20 cellular contexts compared by ENCODE assay signal in the genomic region with DNA sequence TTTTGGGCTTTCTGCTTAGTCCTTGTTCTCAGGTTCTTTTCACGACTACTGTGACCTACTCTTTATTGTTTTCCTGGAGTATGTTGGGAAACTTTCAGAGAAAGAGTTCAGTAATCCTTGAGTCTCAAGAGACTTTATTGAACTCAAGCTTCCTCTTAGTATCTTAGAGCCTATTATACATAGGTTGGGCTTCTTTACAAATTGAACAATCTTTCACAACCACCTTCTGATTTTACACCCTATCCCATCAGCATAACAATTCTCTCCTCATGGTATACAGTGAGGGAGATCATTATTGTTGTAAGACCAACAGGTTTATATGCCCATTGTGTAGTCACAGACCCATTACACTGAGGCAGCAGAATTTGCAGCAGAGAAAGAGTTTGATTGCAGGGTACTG.
A peak's percentile ranks its signal among the peaks of the same experiment; 100 is the strongest.
DNase-seq lines count a peak whose midpoint lies in the region; ATAC-seq, FAIRE-seq and TF ChIP-seq lines count a peak whose summit lies in the region.
"Had no signal": no experiment of that assay in that cellular context is flagged by ENCODE, and none has a peak within 500 bp of the region (broad histone marks: within the 10 kb centered on the region; RNA-seq: fewer than 3 reads in every experiment).

No MANE protein-coding gene starts in this region.

- H3K36me3 Mint-ChIP-seq in nephron progenitor cell (ENCODE audit: low read depth) = peaks cover 5% of the 10 kb centered on the region
- H3K36me3 Mint-ChIP-seq: CD4-positive, alpha-beta memory T cell had no signal

- no peak for TF ChIP-seq EP300 in K562 (IDR thresholded peaks at IDR 0.05; ENCODE audit: low read length)

- H3K27me3 ChIP-seq in K562 (ENCODE audit: control insufficient read depth in 2 of 2, insufficient read depth in 2 of 2, low read length in 2 of 2) = no peaks in the 10 kb centered on the region

- H3K4me1 Mint-ChIP-seq in nephron progenitor cell = peaks cover 4% of the 10 kb centered on the region
- H3K4me1 Mint-ChIP-seq: CD4-positive, alpha-beta memory T cell had no signal

- POLR2A ChIA-PET in HEK293 (lab: Yijun Ruan, JAX) = no interaction called here
- POLR2A ChIA-PET in K562 (lab: Yijun Ruan, JAX) = no interaction called here

- no peaks in the 10 kb centered on the region for H3K9me1 ChIP-seq in K562 (ENCODE audit: control insufficient read depth, insufficient read depth, low read length)

- intact Hi-C loops in K562 (cut with micrococcal nuclease) = no loop called here

- TF ChIP-seq CTCF in HEK293 (tag by site-specific recombination; IDR thresholded peaks at IDR 0.05) = no peak
- TF ChIP-seq CTCF in K562 (IDR thresholded peaks at IDR 0.05 in 2 of 3, conservative IDR thresholded peaks at IDR 0.05 in 1 of 3; ENCODE audit: insufficient read depth in 2 of 3, low read depth in 1 of 3, low read length in 3 of 3) = no peak
- no peak for TF ChIP-seq CTCF in nephron progenitor cell (IDR thresholded peaks at IDR 0.05)

- no peaks in the 10 kb centered on the region for H3K79me2 ChIP-seq in K562 (ENCODE audit: control insufficient read depth, insufficient read depth, low read length)

- TF ChIP-seq RAD21 in K562 (CRISPR knock-in tag; conservative IDR thresholded peaks at IDR 0.05 in 1 of 2, IDR thresholded peaks at IDR 0.05 in 1 of 2) = no peak

- no peaks in the 10 kb centered on the region for H3K9me3 ChIP-seq in HEK293 (ENCODE audit: control insufficient read depth, insufficient read depth, low read depth, low read length)
- H3K9me3 ChIP-seq in K562 (replicated peaks; ENCODE audit: control insufficient read depth, insufficient read depth, low read depth, low read length) = peaks cover 3% of the 10 kb centered on the region; the same call in 1 of the 2 replicates

- no peak overlapping the region for H3K4me2 ChIP-seq in K562 (ENCODE audit: insufficient read depth, low read length)
- H3K4me2 ChIP-seq: A549 had no signal

- H3K27ac ChIP-seq in HEK293 (ENCODE audit: extremely low read depth, low read depth, low read length) (no peak overlapping the region), K562 (ENCODE audit: extremely low read depth, low read depth, low read length) (no peak overlapping the region)
- H3K27ac ChIP-seq: A549, GM23248 had no signal

- in situ Hi-C loops in ACHN (cut with HindIII; ENCODE audit: low pct_ligation_motif_present, low pct_unique_long_range_greater_than_20kb, low sequenced_read_pairs) = no loop called here
- in situ Hi-C loops in K562 (cut with MboI) = no loop called here

- no peak overlapping the region for H3K4me3 ChIP-seq in HEK293 (ENCODE audit: low read depth, low read length)
- H3K4me3 ChIP-seq in K562 = no peak overlapping the region
- H3K4me3 ChIP-seq: A549, GM23248 had no signal

- WGBS in K562 (ENCODE audit: insufficient coverage, low coverage, missing lambda C conversion rate) = 0% methylated on average over 1 of the region's 1 CpG

- FAIRE-seq in K562 (lab: Jason Lieb, UNC) = no peak
- FAIRE-seq: A549, G401.6, GM12892, GM19239, H1 had no signal

- BruUV-seq in K562 (replicated peaks; lab: Mats Ljungman, UMichigan) = no TSS peak

- H4K20me1 ChIP-seq in K562 (replicated peaks; ENCODE audit: control insufficient read depth, insufficient read depth, low read length) = no peaks in the 10 kb centered on the region

- CTCF ChIA-PET in HEK293 (lab: Yijun Ruan, JAX) (no interaction called here), K562 (lab: Yijun Ruan, JAX; ENCODE audit: low intra/inter-chr PET ratio) (no interaction called here)

- peak; percentile 22 for DNase-seq in ACHN
- no peak for DNase-seq in K562 (ENCODE audit: extremely low read depth in 1 of 4, low spot score in 3 of 4)
- no peak for DNase-seq in NK-92 treated with Interleukin-12 subunit alpha and Interleukin-12 subunit beta, amount 100 ng/mL, for 24 hours (lab: John Stamatoyannopoulos, UW)
- no peak for DNase-seq in kidney glomerular epithelial cell (lab: John Stamatoyannopoulos, UW)
- no peak for DNase-seq in nephron progenitor cell
- DNase-seq: 8988T; C1 segment of cervical spinal cord; CD4-positive, alpha-beta memory T cell; COR-L47; DMS153; DND-41; GM23248; H7; HCEC 1CT had no signal

- no peak overlapping the region for H2AFZ ChIP-seq in K562 (ENCODE audit: low read depth, low read length)
- H2AFZ ChIP-seq: GM23248 had no signal

- no peak overlapping the region for H3K9ac ChIP-seq in K562 (ENCODE audit: insufficient read depth in 1 of 2, low read depth in 2 of 2, low read length in 2 of 2)
- H3K9ac ChIP-seq: GM23248 had no signal

- H3K4me3 Mint-ChIP-seq in nephron progenitor cell = no peak overlapping the region
- H3K4me3 Mint-ChIP-seq: CD4-positive, alpha-beta memory T cell had no signal

- H3K4me1 ChIP-seq in HEK293 (ENCODE audit: control insufficient read depth, insufficient read depth, low read length) (no peaks in the 10 kb centered on the region), K562 (replicated peaks in 1 of 2; ENCODE audit: control insufficient read depth in 2 of 2, insufficient read depth in 2 of 2, low read length in 2 of 2) (no peaks in the 10 kb centered on the region; a peak in 1 of 5 replicates)
- H3K4me1 ChIP-seq: A549 had no signal

- no peak for TF ChIP-seq POLR2A in K562 (conservative IDR thresholded peaks at IDR 0.05)

- H3K27me3 Mint-ChIP-seq in nephron progenitor cell (ENCODE audit: low read depth, poor library complexity) = peaks cover 4% of the 10 kb centered on the region
- H3K27me3 Mint-ChIP-seq: CD4-positive, alpha-beta memory T cell had no signal

- peaks cover 34% of the 10 kb centered on the region for H3K9me3 Mint-ChIP-seq in nephron progenitor cell

- H3K36me3 ChIP-seq in HEK293 (ENCODE audit: control insufficient read depth in 2 of 2, insufficient read depth in 1 of 2, low read length in 2 of 2) (no peaks in the 10 kb centered on the region), K562 (ENCODE audit: control insufficient read depth, insufficient read depth, low read length) (no peaks in the 10 kb centered on the region)

- ATAC-seq in K562 = no peak
- ATAC-seq: A549 had no signal

- no peak overlapping the region for H3K27ac Mint-ChIP-seq in nephron progenitor cell
- H3K27ac Mint-ChIP-seq: CD4-positive, alpha-beta memory T cell had no signal

TF ChIP-seq in HEK293, 187 proteins besides CTCF, POLR2A, EP300 and RAD21:
- TF ChIP-seq ZNF133 (tag by site-specific recombination; IDR thresholded peaks at IDR 0.05) (peak; percentile 92), ZNF701 (tag by site-specific recombination; IDR thresholded peaks at IDR 0.05) (no peak)
TF ChIP-seq in HEK293: peak in this region for 1.

TF ChIP-seq in K562, 482 proteins besides CTCF, POLR2A, EP300 and RAD21:
- TF ChIP-seq SLC30A9 (CRISPR knock-in tag; IDR thresholded peaks at IDR 0.05) (no peak), PHB2 (IDR thresholded peaks at IDR 0.05; ENCODE audit: low read depth) (no peak), TRIM28 (IDR thresholded peaks at IDR 0.05) (peak; percentile 43; the same call in 1 of the 2 replicates)
- TF ChIP-seq, protein P1, sequence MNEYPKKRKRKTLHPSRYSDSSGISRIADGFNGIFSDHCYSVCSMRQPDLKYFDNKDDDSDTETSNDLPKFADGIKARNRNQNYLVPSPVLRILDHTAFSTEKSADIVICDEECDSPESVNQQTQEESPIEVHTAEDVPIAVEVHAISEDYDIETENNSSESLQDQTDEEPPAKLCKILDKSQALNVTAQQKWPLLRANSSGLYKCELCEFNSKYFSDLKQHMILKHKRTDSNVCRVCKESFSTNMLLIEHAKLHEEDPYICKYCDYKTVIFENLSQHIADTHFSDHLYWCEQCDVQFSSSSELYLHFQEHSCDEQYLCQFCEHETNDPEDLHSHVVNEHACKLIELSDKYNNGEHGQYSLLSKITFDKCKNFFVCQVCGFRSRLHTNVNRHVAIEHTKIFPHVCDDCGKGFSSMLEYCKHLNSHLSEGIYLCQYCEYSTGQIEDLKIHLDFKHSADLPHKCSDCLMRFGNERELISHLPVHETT (CRISPR knock-in tag; conservative IDR thresholded peaks at IDR 0.05 in 1 of 2, IDR thresholded peaks at IDR 0.05 in 1 of 2) = no peak
